Comparison of ENCODE assay signal across 11 cellular contexts in genomic region chr1:40317394-40318074, GRCh38. TPM values are rescaled to one million over a fixed set of nuclear protein-coding genes. Genes with fewer than 3 reads are reported as not detected.
A peak's percentile ranks its signal among the peaks of the same experiment; 100 is the strongest.
DNase-seq lines count a peak whose midpoint lies in the region; ATAC-seq and TF ChIP-seq lines count a peak whose summit lies in the region.
"Had no signal": no experiment of that assay in that cellular context is flagged by ENCODE, and none has a peak within 500 bp of the region (broad histone marks: within the 10 kb centered on the region; RNA-seq: fewer than 3 reads in every experiment).

No MANE protein-coding gene starts in this region.

- peaks cover 1% of the 10 kb centered on the region for H3K36me3 Mint-ChIP-seq in activated CD4-positive, alpha-beta T cell treated with anti-CD3 and anti-CD28 coated beads, Interleukin-2, amount 10 ng/mL, durations not matched to agents 7 days and 5 days (ENCODE audit: low read depth)
- H3K36me3 Mint-ChIP-seq in activated CD4-positive, alpha-beta memory T cell treated with anti-CD3 and anti-CD28 coated beads for 36 hours = peaks cover 2% of the 10 kb centered on the region

- H3K4me1 ChIP-seq in BE2C (no peaks in the 10 kb centered on the region), thyroid gland (peaks cover 16 to 17% of the 10 kb centered on the region in 2 donors)

- no peak overlapping the region for H3K27ac ChIP-seq in thyroid gland
- H3K27ac ChIP-seq: C4-2B had no signal

- 36 to 48% methylated on average over 10 to 13 of the region's 21 CpGs for WGBS in thyroid gland, 2 donors

- TF ChIP-seq POLR2A in thyroid gland (IDR thresholded peaks at IDR 0.05) = no peak

- no peak for ATAC-seq in stimulated activated naive CD8-positive, alpha-beta T cell treated with anti-CD3 and anti-CD28 coated beads, Interleukin-15, amount 100 ng/mL, for 72 hours

- no peak for DNase-seq in activated CD4-positive, alpha-beta T cell treated with anti-CD3 and anti-CD28 coated beads, Interleukin-2, amount 10 ng/mL, durations not matched to agents 7 days and 5 days
- DNase-seq in activated CD4-positive, alpha-beta T cell treated with anti-CD3 and anti-CD28 coated beads, Interleukin-2, amount 50 U/mL, for 4 hours = no peak
- DNase-seq in activated CD4-positive, alpha-beta memory T cell treated with anti-CD3 and anti-CD28 coated beads for 36 hours = no peak
- DNase-seq in iPS-NIHi7 (ENCODE audit: extremely low spot score) = peak; percentile 53
- no peak for DNase-seq in stimulated activated naive CD8-positive, alpha-beta T cell treated with anti-CD3 and anti-CD28 coated beads, Interleukin-15, amount 100 ng/mL, for 72 hours
- no peak for DNase-seq in BE2C
- DNase-seq in SW 1271 (lab: John Stamatoyannopoulos, UW) = no peak
- no peak for DNase-seq in thyroid gland
- DNase-seq: NK-92 treated with Interleukin-12 subunit alpha and Interleukin-12 subunit beta, amount 100 ng/mL, for 24 hours; small intestine had no signal

- peak overlapping the region; percentile 37 for H3K4me3 Mint-ChIP-seq in activated CD4-positive, alpha-beta T cell treated with anti-CD3 and anti-CD28 coated beads, Interleukin-2, amount 10 ng/mL, durations not matched to agents 7 days and 5 days
- peak overlapping the region; percentile 30 for H3K4me3 Mint-ChIP-seq in activated CD4-positive, alpha-beta memory T cell treated with anti-CD3 and anti-CD28 coated beads for 36 hours
- H3K4me3 Mint-ChIP-seq in stimulated activated naive CD8-positive, alpha-beta T cell treated with anti-CD3 and anti-CD28 coated beads, Interleukin-15, amount 100 ng/mL, for 72 hours = peak overlapping the region; percentile 60 to 77

- peaks cover 25% of the 10 kb centered on the region for H3K27me3 Mint-ChIP-seq in activated CD4-positive, alpha-beta T cell treated with anti-CD3 and anti-CD28 coated beads, Interleukin-2, amount 10 ng/mL, durations not matched to agents 7 days and 5 days
- peaks cover 9% of the 10 kb centered on the region for H3K27me3 Mint-ChIP-seq in activated CD4-positive, alpha-beta memory T cell treated with anti-CD3 and anti-CD28 coated beads for 36 hours
- peaks cover 22% of the 10 kb centered on the region for H3K27me3 Mint-ChIP-seq in stimulated activated naive CD8-positive, alpha-beta T cell treated with anti-CD3 and anti-CD28 coated beads, Interleukin-15, amount 100 ng/mL, for 72 hours

- CTCF ChIA-PET in activated CD4-positive, alpha-beta T cell treated with anti-CD3 and anti-CD28 coated beads, Interleukin-2, amount 10 ng/mL, durations not matched to agents 7 days and 5 days (lab: Charles Lee) = interaction anchor here (0.6 to 10.2 kb wide), 5 partner anchors 19 to 164 kb away, joined by 4 to 95 read pairs (median 15); no protein-coding TSS in a partner anchor
- CTCF ChIA-PET in activated CD4-positive, alpha-beta memory T cell treated with anti-CD3 and anti-CD28 coated beads for 36 hours (lab: Charles Lee) = interaction anchor here (0.6 to 7.5 kb wide), 8 partner anchors 15 to 174 kb away, joined by 3 to 96 read pairs (median 18); no protein-coding TSS in a partner anchor

- no peaks in the 10 kb centered on the region for H3K36me3 ChIP-seq in BE2C
- H3K36me3 ChIP-seq in thyroid gland = no peaks in the 10 kb centered on the region

- intact Hi-C loops in activated CD4-positive, alpha-beta memory T cell treated with anti-CD3 and anti-CD28 coated beads for 36 hours (cut with micrococcal nuclease) = loop anchor here (5.0 kb wide), 1 partner anchor 60 kb away; the partner anchor contains the start of gene ZMPSTE24
- intact Hi-C loops in thyroid gland (cut with DNase I) = no loop called here

- peak overlapping the region; percentile 52 for H3K27ac Mint-ChIP-seq in activated CD4-positive, alpha-beta T cell treated with anti-CD3 and anti-CD28 coated beads, Interleukin-2, amount 10 ng/mL, durations not matched to agents 7 days and 5 days
- no peak overlapping the region for H3K27ac Mint-ChIP-seq in activated CD4-positive, alpha-beta memory T cell treated with anti-CD3 and anti-CD28 coated beads for 36 hours
- no peak overlapping the region for H3K27ac Mint-ChIP-seq in stimulated activated naive CD8-positive, alpha-beta T cell treated with anti-CD3 and anti-CD28 coated beads, Interleukin-15, amount 100 ng/mL, for 72 hours

- no peaks in the 10 kb centered on the region for H3K9me3 ChIP-seq in BE2C
- H3K9me3 ChIP-seq in thyroid gland = no peaks in the 10 kb centered on the region

- H3K27me3 ChIP-seq in BE2C (peaks cover 8% of the 10 kb centered on the region; the same call in 1 of the 2 replicates), thyroid gland (no peaks in the 10 kb centered on the region)

- POLR2A ChIA-PET in activated CD4-positive, alpha-beta T cell treated with anti-CD3 and anti-CD28 coated beads, Interleukin-2, amount 10 ng/mL, durations not matched to agents 7 days and 5 days (lab: Charles Lee) = no interaction called here
- POLR2A ChIA-PET in activated CD4-positive, alpha-beta memory T cell treated with anti-CD3 and anti-CD28 coated beads for 36 hours (lab: Charles Lee) = interaction anchor here (1.1 kb wide), 1 partner anchor 165 kb away, joined by 3 read pairs; no protein-coding TSS in a partner anchor

- no peaks in the 10 kb centered on the region for H3K9me3 Mint-ChIP-seq in activated CD4-positive, alpha-beta T cell treated with anti-CD3 and anti-CD28 coated beads, Interleukin-2, amount 10 ng/mL, durations not matched to agents 7 days and 5 days
- H3K9me3 Mint-ChIP-seq in activated CD4-positive, alpha-beta memory T cell treated with anti-CD3 and anti-CD28 coated beads for 36 hours = no peaks in the 10 kb centered on the region
- H3K9me3 Mint-ChIP-seq in stimulated activated naive CD8-positive, alpha-beta T cell treated with anti-CD3 and anti-CD28 coated beads, Interleukin-15, amount 100 ng/mL, for 72 hours = no peaks in the 10 kb centered on the region

- H3K4me3 ChIP-seq in BE2C (ENCODE audit: low read depth, low read length) (no peak overlapping the region), thyroid gland (replicated peaks in 1 of 3) (peak overlapping the region in 1 of 3 donors; percentile 29)

- peaks cover 49% of the 10 kb centered on the region for H3K4me1 Mint-ChIP-seq in activated CD4-positive, alpha-beta T cell treated with anti-CD3 and anti-CD28 coated beads, Interleukin-2, amount 10 ng/mL, durations not matched to agents 7 days and 5 days
- peaks cover 42% of the 10 kb centered on the region for H3K4me1 Mint-ChIP-seq in activated CD4-positive, alpha-beta memory T cell treated with anti-CD3 and anti-CD28 coated beads for 36 hours (ENCODE audit: low read depth)
- H3K4me1 Mint-ChIP-seq in stimulated activated naive CD8-positive, alpha-beta T cell treated with anti-CD3 and anti-CD28 coated beads, Interleukin-15, amount 100 ng/mL, for 72 hours = peaks cover 49% of the 10 kb centered on the region

- TF ChIP-seq CTCF in BE2C (IDR thresholded peaks at IDR 0.05; ENCODE audit: low read depth, low read length) = no peak
- TF ChIP-seq CTCF in thyroid gland (IDR thresholded peaks at IDR 0.05) = no peak

RNA-seq across cellular contexts. Expression of gene COL9A2, which starts 0.4 kb away (rescaled TPM):
- total RNA-seq in activated CD4-positive, alpha-beta T cell treated with anti-CD3 and anti-CD28 coated beads, Interleukin-2, amount 10 ng/mL, durations not matched to agents 7 days and 5 days = 1 to 10 TPM; 1.2 to 1.9 TPM
- 10 to 100 TPM; 11.7 to 13.1 TPM for total RNA-seq in activated CD4-positive, alpha-beta memory T cell treated with anti-CD3 and anti-CD28 coated beads for 36 hours
- 1.0 TPM for polyA plus RNA-seq in BE2C (2012; ENCODE audit: insufficient read depth, insufficient read length, low read depth)
- 10 to 100 TPM in 2 of 4 donors, 1 to 10 TPM in 2; 6.2 to 21.6 (median 11.7) TPM for total RNA-seq in thyroid gland

RNA-seq across cellular contexts. Expression of gene SMAP2, which starts 56.0 kb away (rescaled TPM):
- total RNA-seq in activated CD4-positive, alpha-beta T cell treated with anti-CD3 and anti-CD28 coated beads, Interleukin-2, amount 10 ng/mL, durations not matched to agents 7 days and 5 days = 100 to 1,000 TPM; 115 to 140 TPM
- total RNA-seq in activated CD4-positive, alpha-beta memory T cell treated with anti-CD3 and anti-CD28 coated beads for 36 hours = 100 to 1,000 TPM; 250 to 254 TPM
- polyA plus RNA-seq in BE2C (2012; ENCODE audit: insufficient read depth, insufficient read length, low read depth) = 14.0 TPM
- 10 to 100 TPM; 21.9 to 29.3 (median 26.8) TPM for total RNA-seq in thyroid gland

RNA-seq across cellular contexts. Expression of gene ZMPSTE24, which starts 59.5 kb away (rescaled TPM):
- 10 to 100 TPM; 24.7 to 28.8 TPM for total RNA-seq in activated CD4-positive, alpha-beta T cell treated with anti-CD3 and anti-CD28 coated beads, Interleukin-2, amount 10 ng/mL, durations not matched to agents 7 days and 5 days
- 10 to 100 TPM; 29.5 to 30.5 TPM for total RNA-seq in activated CD4-positive, alpha-beta memory T cell treated with anti-CD3 and anti-CD28 coated beads for 36 hours
- polyA plus RNA-seq in BE2C (2012; ENCODE audit: insufficient read depth, insufficient read length, low read depth) = 39.1 TPM
- total RNA-seq in thyroid gland = 10 to 100 TPM; 45.1 to 61.7 (median 56.7) TPM
